13 cellular contexts compared by ENCODE assay signal in the genomic region with DNA sequence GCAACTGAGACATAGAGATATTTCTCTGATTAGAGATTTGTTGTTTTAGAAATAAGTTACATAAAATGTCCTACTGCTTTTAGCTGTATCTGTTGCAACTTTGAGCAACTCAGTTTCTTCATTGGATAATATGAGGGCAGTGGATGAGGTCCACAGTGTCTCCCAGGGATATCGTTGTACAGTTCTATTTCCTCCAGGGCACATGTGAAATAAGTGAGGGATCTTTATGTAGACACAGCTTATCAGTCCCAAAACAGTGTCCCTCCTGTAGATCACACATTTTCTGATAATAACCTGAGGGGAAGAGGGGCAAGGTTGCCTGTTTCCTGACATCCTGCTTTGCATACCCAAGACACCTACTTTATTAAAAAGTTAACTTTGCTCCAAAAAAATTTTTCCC.
A peak's percentile ranks its signal among the peaks of the same experiment; 100 is the strongest.
DNase-seq lines count a peak whose midpoint lies in the region; ATAC-seq and TF ChIP-seq lines count a peak whose summit lies in the region.
"Had no signal": no experiment of that assay in that cellular context is flagged by ENCODE, and none has a peak within 500 bp of the region (broad histone marks: within the 10 kb centered on the region; RNA-seq: fewer than 3 reads in every experiment).

No MANE protein-coding gene starts in this region.

- H3K4me3 ChIP-seq in SJSA1 (no peak overlapping the region), fibroblast of pulmonary artery (replicated peaks; ENCODE audit: low read depth, low read length) (no peak overlapping the region), stomach (no peak overlapping the region)
- H3K4me3 ChIP-seq in naive thymus-derived CD4-positive, alpha-beta T cell (ENCODE audit: low read length), result no peak overlapping the region
- H3K4me3 ChIP-seq: cardiac muscle cell had no signal

- TF ChIP-seq CTCF in fibroblast of pulmonary artery (IDR thresholded peaks at IDR 0.05; ENCODE audit: low read length, missing control alignments) (no peak), stomach (IDR thresholded peaks at IDR 0.05) (no peak)

- CTCF ChIA-PET in naive thymus-derived CD4-positive, alpha-beta T cell (lab: Charles Lee), result no interaction called here

- DNase-seq in SJSA1 (ENCODE audit: low read depth in 1 of 2, low spot score in 2 of 2), result no peak
- DNase-seq in fibroblast of pulmonary artery (ENCODE audit: low read depth), result peak; percentile 10
- no peak for DNase-seq in stomach
- DNase-seq in naive thymus-derived CD4-positive, alpha-beta T cell, result no peak
- DNase-seq in middle frontal gyrus (ENCODE audit: extremely low spot score, low spot score), result no peak
- DNase-seq: NCI-H2081 treated with DMSO at 0.1 percent for 48 hours; stimulated activated CD4-positive, alpha-beta T cell treated with anti-CD3 and anti-CD28 coated beads, Interleukin-12 subunit alpha, Interleukin-12 subunit beta, amount 100 ng/mL, for 4 hours had no signal

- no peak for TF ChIP-seq POLR2A in stomach (IDR thresholded peaks at IDR 0.05)

- no peak for TF ChIP-seq EP300 in stomach (IDR thresholded peaks at IDR 0.05)

- H3K4me1 Mint-ChIP-seq in naive thymus-derived CD4-positive, alpha-beta T cell, result peaks cover 0 to 11% (median 0%) of the 10 kb centered on the region in 7 donors

- H3K27me3 ChIP-seq in SJSA1 (replicated peaks), result no peaks in the 10 kb centered on the region
- no peaks in the 10 kb centered on the region for H3K27me3 ChIP-seq in stomach
- no peaks in the 10 kb centered on the region for H3K27me3 ChIP-seq in naive thymus-derived CD4-positive, alpha-beta T cell (ENCODE audit: control insufficient read depth in 2 of 2, insufficient read depth in 2 of 2, low read length in 2 of 2)
- H3K27me3 ChIP-seq: cardiac muscle cell had no signal

- no peak overlapping the region for H3K27ac Mint-ChIP-seq in naive thymus-derived CD4-positive, alpha-beta T cell
- H3K27ac Mint-ChIP-seq: WTC11 had no signal

- intact Hi-C loops in stomach (cut with DNase I; ENCODE audit: low total_unique reads), result no loop called here
- intact Hi-C loops in naive thymus-derived CD4-positive, alpha-beta T cell (cut with micrococcal nuclease), result no loop called here

- H3K4me1 ChIP-seq in SJSA1 (replicated peaks) (peaks cover 23% of the 10 kb centered on the region), stomach (peaks cover 7 to 44% (median 29%) of the 10 kb centered on the region in 4 donors)
- no peaks in the 10 kb centered on the region for H3K4me1 ChIP-seq in naive thymus-derived CD4-positive, alpha-beta T cell (ENCODE audit: control insufficient read depth in 2 of 2, insufficient read depth in 2 of 2, low read length in 2 of 2)

- H3K9me3 Mint-ChIP-seq in naive thymus-derived CD4-positive, alpha-beta T cell, result peaks cover 0 to 6% (median 0%) of the 10 kb centered on the region in 11 donors
- H3K9me3 Mint-ChIP-seq: WTC11 had no signal

- H3K36me3 Mint-ChIP-seq in naive thymus-derived CD4-positive, alpha-beta T cell, result no peaks in the 10 kb centered on the region
- H3K36me3 Mint-ChIP-seq: WTC11 had no signal

- peak overlapping the region; percentile 64 for H3K27ac ChIP-seq in SJSA1
- H3K27ac ChIP-seq in stomach, result peak overlapping the region in 4 of 5 donors; percentile 52 to 82 (median 68)
- H3K27ac ChIP-seq in naive thymus-derived CD4-positive, alpha-beta T cell (ENCODE audit: low read depth, low read length), result no peak overlapping the region
- H3K27ac ChIP-seq: cardiac muscle cell had no signal

- peak; percentile 0 for ATAC-seq in GM19467 (IDR thresholded peaks at IDR 0.05; ENCODE audit: unreplicated experiment)
- no peak for ATAC-seq in naive thymus-derived CD4-positive, alpha-beta T cell
- no peak for ATAC-seq in HG03135 (IDR thresholded peaks at IDR 0.05; ENCODE audit: unreplicated experiment)
- ATAC-seq in GM18870 (IDR thresholded peaks at IDR 0.05; ENCODE audit: unreplicated experiment), result no peak
- ATAC-seq: Panc1 had no signal

- H3K27me3 Mint-ChIP-seq in naive thymus-derived CD4-positive, alpha-beta T cell, result peaks cover 0 to 2% (median 0%) of the 10 kb centered on the region in 5 donors

- WGBS in stomach, 5 donors, result 39 to 48% (median 46%) methylated on average over 1 of the region's 1 CpG

- no peak overlapping the region for H3K4me3 Mint-ChIP-seq in naive thymus-derived CD4-positive, alpha-beta T cell
- H3K4me3 Mint-ChIP-seq: WTC11 had no signal

- no peaks in the 10 kb centered on the region for H3K9me3 ChIP-seq in SJSA1 (replicated peaks)
- H3K9me3 ChIP-seq in stomach, result no peaks in the 10 kb centered on the region
- no peaks in the 10 kb centered on the region for H3K9me3 ChIP-seq in naive thymus-derived CD4-positive, alpha-beta T cell (ENCODE audit: control insufficient read depth in 2 of 3, low read length in 3 of 3)

- POLR2A ChIA-PET in naive thymus-derived CD4-positive, alpha-beta T cell (lab: Charles Lee), result no interaction called here

- H3K36me3 ChIP-seq in SJSA1, result no peaks in the 10 kb centered on the region
- no peaks in the 10 kb centered on the region for H3K36me3 ChIP-seq in stomach
- H3K36me3 ChIP-seq in naive thymus-derived CD4-positive, alpha-beta T cell (ENCODE audit: control insufficient read depth in 2 of 3, insufficient read depth in 3 of 3, low read length in 3 of 3), result no peaks in the 10 kb centered on the region
- H3K36me3 ChIP-seq: cardiac muscle cell had no signal
